In the genomic region with DNA sequence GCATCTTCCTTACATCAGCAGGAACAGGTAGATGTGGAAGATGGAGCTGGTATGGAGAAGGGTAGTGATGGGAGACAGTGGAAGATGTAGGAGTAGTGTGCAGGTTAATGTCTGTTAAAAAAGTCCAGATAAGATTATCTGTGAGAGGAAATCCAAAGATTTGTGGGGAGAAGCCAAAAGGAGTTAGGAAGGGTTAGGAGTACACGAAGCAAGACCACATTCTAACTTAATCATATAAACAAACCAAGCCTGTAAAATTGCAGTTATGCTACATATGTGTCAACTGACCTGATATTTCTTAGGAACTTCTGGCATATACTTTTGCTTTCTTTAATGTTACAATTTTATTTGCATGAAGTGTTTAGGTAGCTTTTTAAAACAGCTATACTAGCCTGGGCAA, we compare ENCODE assay signal across 1 cellular context.
TF ChIP-seq lines count a peak whose summit lies in the region.

No MANE protein-coding gene starts in this region.

TF ChIP-seq in GM23338, 12 proteins besides CTCF, POLR2A, EP300 and RAD21 (continued from another document):
- TF ChIP-seq, protein P1, sequence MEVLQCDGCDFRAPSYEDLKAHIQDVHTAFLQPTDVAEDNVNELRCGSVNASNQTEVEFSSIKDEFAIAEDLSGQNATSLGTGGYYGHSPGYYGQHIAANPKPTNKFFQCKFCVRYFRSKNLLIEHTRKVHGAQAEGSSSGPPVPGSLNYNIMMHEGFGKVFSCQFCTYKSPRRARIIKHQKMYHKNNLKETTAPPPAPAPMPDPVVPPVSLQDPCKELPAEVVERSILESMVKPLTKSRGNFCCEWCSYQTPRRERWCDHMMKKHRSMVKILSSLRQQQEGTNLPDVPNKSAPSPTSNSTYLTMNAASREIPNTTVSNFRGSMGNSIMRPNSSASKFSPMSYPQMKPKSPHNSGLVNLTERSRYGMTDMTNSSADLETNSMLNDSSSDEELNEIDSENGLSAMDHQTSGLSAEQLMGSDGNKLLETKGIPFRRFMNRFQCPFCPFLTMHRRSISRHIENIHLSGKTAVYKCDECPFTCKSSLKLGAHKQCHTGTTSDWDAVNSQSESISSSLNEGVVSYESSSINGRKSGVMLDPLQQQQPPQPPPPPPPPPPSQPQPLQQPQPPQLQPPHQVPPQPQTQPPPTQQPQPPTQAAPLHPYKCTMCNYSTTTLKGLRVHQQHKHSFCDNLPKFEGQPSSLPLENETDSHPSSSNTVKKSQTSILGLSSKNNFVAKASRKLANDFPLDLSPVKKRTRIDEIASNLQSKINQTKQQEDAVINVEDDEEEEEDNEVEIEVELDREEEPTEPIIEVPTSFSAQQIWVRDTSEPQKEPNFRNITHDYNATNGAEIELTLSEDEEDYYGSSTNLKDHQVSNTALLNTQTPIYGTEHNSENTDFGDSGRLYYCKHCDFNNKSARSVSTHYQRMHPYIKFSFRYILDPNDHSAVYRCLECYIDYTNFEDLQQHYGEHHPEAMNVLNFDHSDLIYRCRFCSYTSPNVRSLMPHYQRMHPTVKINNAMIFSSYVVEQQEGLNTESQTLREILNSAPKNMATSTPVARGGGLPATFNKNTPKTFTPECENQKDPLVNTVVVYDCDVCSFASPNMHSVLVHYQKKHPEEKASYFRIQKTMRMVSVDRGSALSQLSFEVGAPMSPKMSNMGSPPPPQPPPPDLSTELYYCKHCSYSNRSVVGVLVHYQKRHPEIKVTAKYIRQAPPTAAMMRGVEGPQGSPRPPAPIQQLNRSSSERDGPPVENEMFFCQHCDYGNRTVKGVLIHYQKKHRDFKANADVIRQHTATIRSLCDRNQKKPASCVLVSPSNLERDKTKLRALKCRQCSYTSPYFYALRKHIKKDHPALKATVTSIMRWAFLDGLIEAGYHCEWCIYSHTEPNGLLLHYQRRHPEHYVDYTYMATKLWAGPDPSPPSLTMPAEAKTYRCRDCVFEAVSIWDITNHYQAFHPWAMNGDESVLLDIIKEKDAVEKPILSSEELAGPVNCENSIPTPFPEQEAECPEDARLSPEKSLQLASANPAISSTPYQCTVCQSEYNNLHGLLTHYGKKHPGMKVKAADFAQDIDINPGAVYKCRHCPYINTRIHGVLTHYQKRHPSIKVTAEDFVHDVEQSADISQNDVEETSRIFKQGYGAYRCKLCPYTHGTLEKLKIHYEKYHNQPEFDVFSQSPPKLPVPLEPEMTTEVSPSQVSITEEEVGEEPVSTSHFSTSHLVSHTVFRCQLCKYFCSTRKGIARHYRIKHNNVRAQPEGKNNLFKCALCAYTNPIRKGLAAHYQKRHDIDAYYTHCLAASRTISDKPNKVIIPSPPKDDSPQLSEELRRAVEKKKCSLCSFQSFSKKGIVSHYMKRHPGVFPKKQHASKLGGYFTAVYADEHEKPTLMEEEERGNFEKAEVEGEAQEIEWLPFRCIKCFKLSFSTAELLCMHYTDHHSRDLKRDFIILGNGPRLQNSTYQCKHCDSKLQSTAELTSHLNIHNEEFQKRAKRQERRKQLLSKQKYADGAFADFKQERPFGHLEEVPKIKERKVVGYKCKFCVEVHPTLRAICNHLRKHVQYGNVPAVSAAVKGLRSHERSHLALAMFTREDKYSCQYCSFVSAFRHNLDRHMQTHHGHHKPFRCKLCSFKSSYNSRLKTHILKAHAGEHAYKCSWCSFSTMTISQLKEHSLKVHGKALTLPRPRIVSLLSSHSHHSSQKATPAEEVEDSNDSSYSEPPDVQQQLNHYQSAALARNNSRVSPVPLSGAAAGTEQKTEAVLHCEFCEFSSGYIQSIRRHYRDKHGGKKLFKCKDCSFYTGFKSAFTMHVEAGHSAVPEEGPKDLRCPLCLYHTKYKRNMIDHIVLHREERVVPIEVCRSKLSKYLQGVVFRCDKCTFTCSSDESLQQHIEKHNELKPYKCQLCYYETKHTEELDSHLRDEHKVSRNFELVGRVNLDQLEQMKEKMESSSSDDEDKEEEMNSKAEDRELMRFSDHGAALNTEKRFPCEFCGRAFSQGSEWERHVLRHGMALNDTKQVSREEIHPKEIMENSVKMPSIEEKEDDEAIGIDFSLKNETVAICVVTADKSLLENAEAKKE (CRISPR knock-in tag; IDR thresholded peaks at IDR 0.05), result no peak
- TF ChIP-seq, protein P2, sequence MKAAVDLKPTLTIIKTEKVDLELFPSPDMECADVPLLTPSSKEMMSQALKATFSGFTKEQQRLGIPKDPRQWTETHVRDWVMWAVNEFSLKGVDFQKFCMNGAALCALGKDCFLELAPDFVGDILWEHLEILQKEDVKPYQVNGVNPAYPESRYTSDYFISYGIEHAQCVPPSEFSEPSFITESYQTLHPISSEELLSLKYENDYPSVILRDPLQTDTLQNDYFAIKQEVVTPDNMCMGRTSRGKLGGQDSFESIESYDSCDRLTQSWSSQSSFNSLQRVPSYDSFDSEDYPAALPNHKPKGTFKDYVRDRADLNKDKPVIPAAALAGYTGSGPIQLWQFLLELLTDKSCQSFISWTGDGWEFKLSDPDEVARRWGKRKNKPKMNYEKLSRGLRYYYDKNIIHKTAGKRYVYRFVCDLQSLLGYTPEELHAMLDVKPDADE (IDR thresholded peaks at IDR 0.05), result no peak
- TF ChIP-seq ZNF331 (CRISPR knock-in tag; IDR thresholded peaks at IDR 0.05; ENCODE audit: low read depth) (no peak), REST (IDR thresholded peaks at IDR 0.05; ENCODE audit: unreplicated experiment) (no peak), NANOG (IDR thresholded peaks at IDR 0.05; ENCODE audit: borderline replicate concordance) (no peak), ZNF114 (CRISPR knock-in tag; IDR thresholded peaks at IDR 0.05) (no peak)
